Comparison of ENCODE assay signal across 1 cellular context in genomic region chr22:28981818-28982499, GRCh38.
TF ChIP-seq lines count a peak whose summit lies in the region.

No MANE protein-coding gene starts in this region.

TF ChIP-seq in HepG2, 621 proteins besides CTCF, POLR2A, EP300 and RAD21 (continued from another document and continues in another):
- TF ChIP-seq ZNF18 (CRISPR knock-in tag; IDR thresholded peaks at IDR 0.05; ENCODE audit: insufficient replicate concordance) = no peak
- no peak for TF ChIP-seq ZNF281 (CRISPR knock-in tag; IDR thresholded peaks at IDR 0.05; ENCODE audit: borderline replicate concordance)
- no peak for TF ChIP-seq DDIT3 (CRISPR knock-in tag; IDR thresholded peaks at IDR 0.05)
- 0 out of 2 replicates have a peak, but pooled peaks have one; percentile 52 for TF ChIP-seq ADNP (CRISPR knock-in tag; IDR thresholded peaks at IDR 0.05)
- peak; percentile 33 for TF ChIP-seq PHF5A (CRISPR knock-in tag; IDR thresholded peaks at IDR 0.05; ENCODE audit: low read depth, unreplicated experiment)
- TF ChIP-seq ZNF556 (CRISPR knock-in tag; IDR thresholded peaks at IDR 0.05; ENCODE audit: borderline replicate concordance) = no peak
- peak; percentile 55; the same call in 1 of the 2 replicates for TF ChIP-seq ZNF878 (CRISPR knock-in tag; IDR thresholded peaks at IDR 0.05)
- TF ChIP-seq ZNF333 (CRISPR knock-in tag; IDR thresholded peaks at IDR 0.05; ENCODE audit: borderline replicate concordance) = no peak
- TF ChIP-seq ZNF326 (CRISPR knock-in tag; IDR thresholded peaks at IDR 0.05; ENCODE audit: borderline replicate concordance) = no peak
- no peak for TF ChIP-seq EED (CRISPR knock-in tag; IDR thresholded peaks at IDR 0.05)
- TF ChIP-seq NCOA2 (CRISPR knock-in tag; IDR thresholded peaks at IDR 0.05) = peak; percentile 95
- no peak for TF ChIP-seq SKI (IDR thresholded peaks at IDR 0.05; ENCODE audit: partially characterized antibody)
- no peak for TF ChIP-seq DNMT3B (CRISPR knock-in tag; conservative IDR thresholded peaks at IDR 0.05)
- TF ChIP-seq ZNF572 (CRISPR knock-in tag; IDR thresholded peaks at IDR 0.05) = no peak
- peak; percentile 63; the same call in 1 of the 2 replicates for TF ChIP-seq TCF7L2 (IDR thresholded peaks at IDR 0.05; ENCODE audit: low read depth, low read length)
- TF ChIP-seq E2F5 (CRISPR knock-in tag; conservative IDR thresholded peaks at IDR 0.05) = no peak
- TF ChIP-seq NFE2 (CRISPR knock-in tag; IDR thresholded peaks at IDR 0.05) = no peak
- no peak for TF ChIP-seq ATAD3A (CRISPR knock-in tag; IDR thresholded peaks at IDR 0.05)
- no peak for TF ChIP-seq TSC22D2 (CRISPR knock-in tag; IDR thresholded peaks at IDR 0.05; ENCODE audit: borderline replicate concordance)
- TF ChIP-seq FOXO4 (CRISPR knock-in tag; conservative IDR thresholded peaks at IDR 0.05) = 0 out of 2 replicates have a peak, but pooled peaks have one; percentile 64
- TF ChIP-seq KAT2B (IDR thresholded peaks at IDR 0.05; ENCODE audit: borderline replicate concordance, low read depth, low read length) = no peak
- no peak for TF ChIP-seq JUNB (CRISPR knock-in tag; IDR thresholded peaks at IDR 0.05; ENCODE audit: borderline replicate concordance)
- TF ChIP-seq ZNF660 (CRISPR knock-in tag; IDR thresholded peaks at IDR 0.05; ENCODE audit: borderline replicate concordance, low read depth) = no peak
- peak; percentile 29; the same call in 1 of the 2 replicates for TF ChIP-seq ZBTB4 (CRISPR knock-in tag; IDR thresholded peaks at IDR 0.05; ENCODE audit: borderline replicate concordance)
- no peak for TF ChIP-seq ZNF839 (CRISPR knock-in tag; IDR thresholded peaks at IDR 0.05; ENCODE audit: borderline replicate concordance)
- peak; percentile 90; the same call in 1 of the 2 replicates for TF ChIP-seq NFIC (IDR thresholded peaks at IDR 0.05; ENCODE audit: low read length)
- no peak for TF ChIP-seq NCOA5 (CRISPR knock-in tag; IDR thresholded peaks at IDR 0.05)
- TF ChIP-seq ZBED4 (CRISPR knock-in tag; IDR thresholded peaks at IDR 0.05; ENCODE audit: borderline replicate concordance) = no peak
- TF ChIP-seq CERS6 (CRISPR knock-in tag; IDR thresholded peaks at IDR 0.05) = no peak
- TF ChIP-seq ZNF776 (CRISPR knock-in tag; IDR thresholded peaks at IDR 0.05) = no peak
- TF ChIP-seq HOXA7 (CRISPR knock-in tag; IDR thresholded peaks at IDR 0.05) = no peak
- peak; percentile 79 for TF ChIP-seq TEAD3 (CRISPR knock-in tag; optimal IDR thresholded peaks at IDR 0.05; ENCODE audit: borderline replicate concordance)
- TF ChIP-seq ZNF180 (CRISPR knock-in tag; IDR thresholded peaks at IDR 0.05; ENCODE audit: borderline replicate concordance, low read depth) = no peak
- TF ChIP-seq MED13 (CRISPR knock-in tag; IDR thresholded peaks at IDR 0.05) = no peak
- no peak for TF ChIP-seq PHF20 (CRISPR knock-in tag; IDR thresholded peaks at IDR 0.05)
- no peak for TF ChIP-seq STAT5B (CRISPR knock-in tag; IDR thresholded peaks at IDR 0.05)
- no peak for TF ChIP-seq BATF2 (CRISPR knock-in tag; IDR thresholded peaks at IDR 0.05)
- no peak for TF ChIP-seq RNF219 (CRISPR knock-in tag; IDR thresholded peaks at IDR 0.05)
- TF ChIP-seq ZZZ3 (CRISPR knock-in tag; IDR thresholded peaks at IDR 0.05; ENCODE audit: borderline replicate concordance) = no peak
- no peak for TF ChIP-seq WIZ (CRISPR knock-in tag; IDR thresholded peaks at IDR 0.05)
- TF ChIP-seq HDAC2 (CRISPR knock-in tag; IDR thresholded peaks at IDR 0.05) = peak; percentile 91
- no peak for TF ChIP-seq ZNF782 (CRISPR knock-in tag; IDR thresholded peaks at IDR 0.05; ENCODE audit: borderline replicate concordance)
- TF ChIP-seq ZNF160 (CRISPR knock-in tag; IDR thresholded peaks at IDR 0.05) = no peak
- no peak for TF ChIP-seq GMEB2 (CRISPR knock-in tag; IDR thresholded peaks at IDR 0.05; ENCODE audit: low read depth)
